ENCODE assay signal across 10 cellular contexts in the genomic region with DNA sequence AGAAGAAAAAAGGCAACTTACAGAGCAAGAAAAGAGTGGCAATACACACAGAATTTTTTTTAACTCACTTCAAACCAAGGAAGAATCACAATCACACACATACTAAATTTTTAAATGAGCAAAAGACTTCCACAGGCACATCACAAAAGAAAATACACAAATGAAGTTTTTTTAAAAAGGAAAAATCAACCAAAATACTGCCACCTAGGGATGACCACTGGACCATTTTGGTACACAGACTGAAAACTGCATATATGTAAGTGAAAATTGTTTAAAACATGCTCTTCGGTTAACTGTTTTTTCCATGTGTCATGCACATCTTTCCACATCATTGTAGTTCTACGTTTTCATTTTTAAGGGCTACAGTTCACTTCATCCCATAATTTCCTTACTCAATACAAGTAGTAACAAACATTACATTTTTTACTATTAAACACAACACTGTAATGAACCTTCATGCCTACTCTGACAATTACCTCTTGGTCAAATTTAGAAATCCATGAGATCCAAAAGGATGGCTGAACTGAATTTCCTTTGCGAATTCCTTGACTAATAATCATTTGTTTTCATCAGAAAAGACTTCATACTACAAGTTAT.
A peak's percentile ranks its signal among the peaks of the same experiment; 100 is the strongest.
DNase-seq lines count a peak whose midpoint lies in the region; ATAC-seq and TF ChIP-seq lines count a peak whose summit lies in the region.
"Had no signal": no experiment of that assay in that cellular context is flagged by ENCODE, and none has a peak within 500 bp of the region (broad histone marks: within the 10 kb centered on the region; RNA-seq: fewer than 3 reads in every experiment).

No MANE protein-coding gene starts in this region.

- peak; percentile 8 for DNase-seq in LHCN-M2 (ENCODE audit: low read depth)
- no peak for DNase-seq in brain microvascular endothelial cell
- DNase-seq in nephron progenitor cell = no peak
- DNase-seq in activated effector memory CD4-positive, alpha-beta T cell treated with anti-CD3 and anti-CD28 coated beads, Interleukin-2, amount 50 U/mL, for 16 hours = no peak
- no peak for DNase-seq in activated T-helper 2 cell treated with anti-CD3 and anti-CD28 coated beads, Interferon-gamma antibody, Interleukin-2, Interleukin-4, amounts not matched to agents 10 μg/mL and 5 μg/mL and 100 μg/mL, durations not matched to agents 14 hours and 24 hours and 36 hours (ENCODE audit: low spot score)
- DNase-seq in retina = no peak
- DNase-seq: body of pancreas, NCI-H226 had no signal

- no peaks in the 10 kb centered on the region for H3K36me3 ChIP-seq in DOHH2 (ENCODE audit: control insufficient read depth, low read length)
- no peaks in the 10 kb centered on the region for H3K36me3 ChIP-seq in brain microvascular endothelial cell (replicated peaks)

- no peaks in the 10 kb centered on the region for H3K9me3 ChIP-seq in DOHH2 (ENCODE audit: control insufficient read depth, insufficient read depth, low read length)
- H3K9me3 ChIP-seq: body of pancreas had no signal

- peaks cover 77% of the 10 kb centered on the region for H3K79me2 ChIP-seq in DOHH2 (ENCODE audit: control insufficient read depth, low read length)

- peaks cover 65% of the 10 kb centered on the region for H3K36me3 Mint-ChIP-seq in nephron progenitor cell (ENCODE audit: low read depth)
- peaks cover 21% of the 10 kb centered on the region for H3K36me3 Mint-ChIP-seq in activated T-helper 2 cell treated with anti-CD3 and anti-CD28 coated beads, Interferon-gamma antibody, Interleukin-2, Interleukin-4, amounts not matched to agents 10 μg/mL and 5 μg/mL and 100 μg/mL, durations not matched to agents 14 hours and 24 hours and 36 hours (ENCODE audit: low read depth)

- intact Hi-C loops in activated T-helper 2 cell treated with anti-CD3 and anti-CD28 coated beads, Interferon-gamma antibody, Interleukin-2, Interleukin-4, amounts not matched to agents 10 μg/mL and 5 μg/mL and 100 μg/mL, durations not matched to agents 14 hours and 24 hours and 36 hours (cut with micrococcal nuclease) = no loop called here

- H3K4me2 ChIP-seq in DOHH2 (ENCODE audit: low read length) = no peak overlapping the region

- H3K27me3 ChIP-seq in DOHH2 (ENCODE audit: control insufficient read depth, low read length) (no peaks in the 10 kb centered on the region), brain microvascular endothelial cell (replicated peaks) (no peaks in the 10 kb centered on the region)
- H3K27me3 ChIP-seq: body of pancreas had no signal

- no peak for ATAC-seq in esophagus mucosa
- ATAC-seq: body of pancreas had no signal

- no peaks in the 10 kb centered on the region for H4K20me1 ChIP-seq in DOHH2 (ENCODE audit: control insufficient read depth, insufficient read depth, low read depth, low read length)

- H3K9me3 Mint-ChIP-seq in nephron progenitor cell = peaks cover 51% of the 10 kb centered on the region
- H3K9me3 Mint-ChIP-seq in activated T-helper 2 cell treated with anti-CD3 and anti-CD28 coated beads, Interferon-gamma antibody, Interleukin-2, Interleukin-4, amounts not matched to agents 10 μg/mL and 5 μg/mL and 100 μg/mL, durations not matched to agents 14 hours and 24 hours and 36 hours = no peaks in the 10 kb centered on the region

- H3K27me3 Mint-ChIP-seq in nephron progenitor cell (ENCODE audit: low read depth, poor library complexity) = no peaks in the 10 kb centered on the region
- H3K27me3 Mint-ChIP-seq in activated T-helper 2 cell treated with anti-CD3 and anti-CD28 coated beads, Interferon-gamma antibody, Interleukin-2, Interleukin-4, amounts not matched to agents 10 μg/mL and 5 μg/mL and 100 μg/mL, durations not matched to agents 14 hours and 24 hours and 36 hours (ENCODE audit: low read depth) = no peaks in the 10 kb centered on the region

- H3K4me1 ChIP-seq in DOHH2 (ENCODE audit: control insufficient read depth, low read length) = peaks cover 7% of the 10 kb centered on the region; the same call in 1 of the 2 replicates

- in situ Hi-C loops in brain microvascular endothelial cell (cut with HindIII; ENCODE audit: low pct_ligation_motif_present, low sequenced_read_pairs) = no loop called here

- no peak overlapping the region for H3K27ac Mint-ChIP-seq in nephron progenitor cell
- no peak overlapping the region for H3K27ac Mint-ChIP-seq in activated T-helper 2 cell treated with anti-CD3 and anti-CD28 coated beads, Interferon-gamma antibody, Interleukin-2, Interleukin-4, amounts not matched to agents 10 μg/mL and 5 μg/mL and 100 μg/mL, durations not matched to agents 14 hours and 24 hours and 36 hours

- peaks cover 5% of the 10 kb centered on the region for H3K4me1 Mint-ChIP-seq in nephron progenitor cell
- H3K4me1 Mint-ChIP-seq in activated T-helper 2 cell treated with anti-CD3 and anti-CD28 coated beads, Interferon-gamma antibody, Interleukin-2, Interleukin-4, amounts not matched to agents 10 μg/mL and 5 μg/mL and 100 μg/mL, durations not matched to agents 14 hours and 24 hours and 36 hours (ENCODE audit: low read depth) = peaks cover 17% of the 10 kb centered on the region

- H3K9me2 ChIP-seq in DOHH2 (replicated peaks; ENCODE audit: control insufficient read depth, low read length) = no peaks in the 10 kb centered on the region

- no peak overlapping the region for H3K4me3 ChIP-seq in DOHH2 (ENCODE audit: low read length)
- H3K4me3 ChIP-seq in brain microvascular endothelial cell (ENCODE audit: low read depth, low read length) = no peak overlapping the region
- H3K4me3 ChIP-seq: body of pancreas had no signal

- H3F3A ChIP-seq in DOHH2 (ENCODE audit: control insufficient read depth, insufficient read depth) = peaks cover 3% of the 10 kb centered on the region; the same call in 1 of the 2 replicates

- H3K27ac ChIP-seq in DOHH2 (ENCODE audit: low read depth, low read length) = no peak overlapping the region
- H3K27ac ChIP-seq in brain microvascular endothelial cell = no peak overlapping the region
- H3K27ac ChIP-seq: body of pancreas had no signal

- no peak overlapping the region for H3K4me3 Mint-ChIP-seq in nephron progenitor cell
- H3K4me3 Mint-ChIP-seq in activated T-helper 2 cell treated with anti-CD3 and anti-CD28 coated beads, Interferon-gamma antibody, Interleukin-2, Interleukin-4, amounts not matched to agents 10 μg/mL and 5 μg/mL and 100 μg/mL, durations not matched to agents 14 hours and 24 hours and 36 hours (ENCODE audit: low read depth) = no peak overlapping the region

- TF ChIP-seq CTCF in DOHH2 (IDR thresholded peaks at IDR 0.05; ENCODE audit: low read depth, low read length, poor library complexity, severe bottlenecking) (peak; percentile 60), brain microvascular endothelial cell (IDR thresholded peaks at IDR 0.05; ENCODE audit: low read depth, low read length, missing control alignments) (peak; percentile 55), nephron progenitor cell (IDR thresholded peaks at IDR 0.05) (peak; percentile 42)
